1 cellular context compared by ENCODE assay signal in the genomic region with DNA sequence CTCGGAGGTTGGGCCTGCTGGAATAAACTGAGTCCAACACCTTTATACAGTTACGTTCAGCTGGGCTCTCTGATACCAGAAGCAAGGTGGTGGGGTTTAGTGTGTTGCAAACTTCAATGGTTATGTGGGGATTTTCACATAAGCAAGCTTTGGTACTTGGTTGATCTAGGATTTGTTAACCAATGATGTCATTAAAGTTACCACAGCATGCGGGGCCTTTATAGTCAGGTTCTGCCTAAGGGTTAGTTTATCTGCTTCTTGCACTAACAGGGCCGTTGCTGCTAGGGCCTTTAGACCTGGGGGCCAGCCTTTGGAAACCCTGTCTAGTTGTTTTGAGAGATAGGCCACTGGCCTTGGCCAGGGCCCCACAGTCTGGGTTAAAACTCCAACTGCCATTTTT. TPM values are rescaled to one million over a fixed set of nuclear protein-coding genes. Genes with fewer than 3 reads are reported as not detected.
"Had no signal": no experiment of that assay in that cellular context is flagged by ENCODE, and none has a peak within 500 bp of the region (broad histone marks: within the 10 kb centered on the region; RNA-seq: fewer than 3 reads in every experiment).

No MANE protein-coding gene starts in this region.

RNA-seq across cellular contexts. Expression of gene MRLN, which starts 24.1 kb away (rescaled TPM):
- polyA plus RNA-seq: cardiac muscle cell had no signal
